ENCODE assay signal across 8 cellular contexts in genomic region chr10:26481914-26482550, GRCh38. TPM values are rescaled to one million over a fixed set of nuclear protein-coding genes. Genes with fewer than 3 reads are reported as not detected.
DNase-seq lines count a peak whose midpoint lies in the region; ATAC-seq and TF ChIP-seq lines count a peak whose summit lies in the region.

No MANE protein-coding gene starts in this region.

- peaks cover 28% of the 10 kb centered on the region for H3K36me3 Mint-ChIP-seq in T-helper 1 cell treated with Interleukin-12 subunit alpha and Interleukin-12 subunit beta and Interleukin-4 antibody, amounts not matched to agents 30 μg/mL and 1 μg/mL, for 36 hours (ENCODE audit: low read depth)
- peaks cover 36% of the 10 kb centered on the region for H3K36me3 Mint-ChIP-seq in stimulated activated memory B cell treated with anti-CD40 and anti-IgM and Interleukin-4, amounts not matched to agents 10 μg/mL and 1 μg/mL and 100 μg/mL, for 72 hours

- H2AFZ ChIP-seq in SK-N-SH (ENCODE audit: low read depth), result no peak overlapping the region

- POLR2A ChIA-PET in SK-N-SH (lab: Yijun Ruan, JAX), result no interaction called here

- H3K4me1 ChIP-seq in SK-N-SH (ENCODE audit: control insufficient read depth in 1 of 2, insufficient read depth in 2 of 2, low read depth in 1 of 2, low read length in 1 of 2) (no peaks in the 10 kb centered on the region), testis (no peaks in the 10 kb centered on the region)

- ATAC-seq in HG03064 (IDR thresholded peaks at IDR 0.05; ENCODE audit: low read depth, unreplicated experiment), result peak; percentile 58
- ATAC-seq in stimulated activated memory B cell treated with anti-CD40 and anti-IgM and Interleukin-4, amounts not matched to agents 10 μg/mL and 1 μg/mL and 100 μg/mL, for 72 hours, result peak; percentile 84
- no peak for ATAC-seq in HG02970 (IDR thresholded peaks at IDR 0.05; ENCODE audit: low FRiP score, unreplicated experiment)

- H3K27me3 Mint-ChIP-seq in T-helper 1 cell treated with Interleukin-12 subunit alpha and Interleukin-12 subunit beta and Interleukin-4 antibody, amounts not matched to agents 30 μg/mL and 1 μg/mL, for 36 hours (ENCODE audit: low read depth), result no peaks in the 10 kb centered on the region
- H3K27me3 Mint-ChIP-seq in stimulated activated memory B cell treated with anti-CD40 and anti-IgM and Interleukin-4, amounts not matched to agents 10 μg/mL and 1 μg/mL and 100 μg/mL, for 72 hours, result no peaks in the 10 kb centered on the region

- H3K9me3 ChIP-seq in SK-N-SH, result no peaks in the 10 kb centered on the region
- no peaks in the 10 kb centered on the region for H3K9me3 ChIP-seq in testis

- peaks cover 60% of the 10 kb centered on the region for H3K4me1 Mint-ChIP-seq in T-helper 1 cell treated with Interleukin-12 subunit alpha and Interleukin-12 subunit beta and Interleukin-4 antibody, amounts not matched to agents 30 μg/mL and 1 μg/mL, for 36 hours (ENCODE audit: low read depth)
- H3K4me1 Mint-ChIP-seq in stimulated activated memory B cell treated with anti-CD40 and anti-IgM and Interleukin-4, amounts not matched to agents 10 μg/mL and 1 μg/mL and 100 μg/mL, for 72 hours, result peaks cover 74% of the 10 kb centered on the region

- H3K27me3 ChIP-seq in SK-N-SH (ENCODE audit: insufficient read depth) (no peaks in the 10 kb centered on the region), testis (no peaks in the 10 kb centered on the region)

- H3K36me3 ChIP-seq in SK-N-SH (replicated peaks in 1 of 2; ENCODE audit: control insufficient read depth in 1 of 2, insufficient read depth in 2 of 2, low read length in 1 of 2), result no peaks in the 10 kb centered on the region
- H3K36me3 ChIP-seq in testis (ENCODE audit: low read depth, missing control alignments), result no peaks in the 10 kb centered on the region

- H3K4me2 ChIP-seq in SK-N-SH, result no peak overlapping the region

- H3K27ac ChIP-seq in SK-N-SH (ENCODE audit: low read depth in 2 of 2, low read length in 1 of 2) (no peak overlapping the region), testis (no peak overlapping the region)

- 42% methylated on average over 8 of the region's 8 CpGs for WGBS in SK-N-SH (ENCODE audit: low lambda C conversion rate)
- 75 to 85% methylated on average over 8 of the region's 8 CpGs for WGBS in testis, 2 donors

- TF ChIP-seq CTCF in SK-N-SH (IDR thresholded peaks at IDR 0.05) (no peak), testis (IDR thresholded peaks at IDR 0.05) (no peak)

- H3K4me3 ChIP-seq in SK-N-SH (ENCODE audit: low read depth in 2 of 2, low read length in 1 of 2) (no peak overlapping the region), testis (no peak overlapping the region)

- CTCF ChIA-PET in SK-N-SH (lab: Yijun Ruan, JAX), result no interaction called here

- no peaks in the 10 kb centered on the region for H3K79me2 ChIP-seq in SK-N-SH (ENCODE audit: insufficient read depth)

- H3K9me2 ChIP-seq in SK-N-SH, result no peaks in the 10 kb centered on the region

- TF ChIP-seq RAD21 in SK-N-SH (IDR thresholded peaks at IDR 0.05; ENCODE audit: low read length), result no peak

- no peak for TF ChIP-seq EP300 in SK-N-SH (IDR thresholded peaks at IDR 0.05; ENCODE audit: borderline replicate concordance in 1 of 2, low read depth in 1 of 2, low read length in 1 of 2)

- peak; percentile 26 to 31 for DNase-seq in activated CD4-positive, alpha-beta T cell treated with anti-CD3 and anti-CD28 coated beads for 4 hours
- DNase-seq in activated CD4-positive, alpha-beta T cell treated with anti-CD3 and anti-CD28 coated beads for 48 hours, result no peak
- no peak for DNase-seq in SK-N-SH
- DNase-seq in testis, result no peak

- peak overlapping the region; percentile 82 for H3K4me3 Mint-ChIP-seq in T-helper 1 cell treated with Interleukin-12 subunit alpha and Interleukin-12 subunit beta and Interleukin-4 antibody, amounts not matched to agents 30 μg/mL and 1 μg/mL, for 36 hours
- peak overlapping the region; percentile 61 for H3K4me3 Mint-ChIP-seq in stimulated activated memory B cell treated with anti-CD40 and anti-IgM and Interleukin-4, amounts not matched to agents 10 μg/mL and 1 μg/mL and 100 μg/mL, for 72 hours

- no peaks in the 10 kb centered on the region for H4K20me1 ChIP-seq in SK-N-SH (ENCODE audit: insufficient read depth)

- H3K27ac Mint-ChIP-seq in T-helper 1 cell treated with Interleukin-12 subunit alpha and Interleukin-12 subunit beta and Interleukin-4 antibody, amounts not matched to agents 30 μg/mL and 1 μg/mL, for 36 hours, result peak overlapping the region; percentile 97
- peak overlapping the region; percentile 80 for H3K27ac Mint-ChIP-seq in stimulated activated memory B cell treated with anti-CD40 and anti-IgM and Interleukin-4, amounts not matched to agents 10 μg/mL and 1 μg/mL and 100 μg/mL, for 72 hours

- intact Hi-C loops in testis (cut with DNase I; ENCODE audit: low total_unique reads), result no loop called here

- TF ChIP-seq POLR2A in testis (IDR thresholded peaks at IDR 0.05), result no peak

- H3F3A ChIP-seq in SK-N-SH (replicated peaks; ENCODE audit: insufficient read depth), result peaks cover 6% of the 10 kb centered on the region

- H3K9ac ChIP-seq in SK-N-SH, result no peak overlapping the region

- no peaks in the 10 kb centered on the region for H3K9me3 Mint-ChIP-seq in T-helper 1 cell treated with Interleukin-12 subunit alpha and Interleukin-12 subunit beta and Interleukin-4 antibody, amounts not matched to agents 30 μg/mL and 1 μg/mL, for 36 hours
- no peaks in the 10 kb centered on the region for H3K9me3 Mint-ChIP-seq in stimulated activated memory B cell treated with anti-CD40 and anti-IgM and Interleukin-4, amounts not matched to agents 10 μg/mL and 1 μg/mL and 100 μg/mL, for 72 hours

TF ChIP-seq in SK-N-SH, 30 proteins besides CTCF, POLR2A, EP300 and RAD21:
- no peak for TF ChIP-seq SIN3A (IDR thresholded peaks at IDR 0.05; ENCODE audit: borderline replicate concordance, low read depth, low read length)

RNA-seq across cellular contexts. Expression of gene APBB1IP, which starts 43.9 kb away (rescaled TPM):
- polyA plus RNA-seq in SK-N-SH (2012; rRNA removed), result 0.02 TPM in 1 of 2 replicates, not detected in the other
- polyA plus RNA-seq in SK-N-SH (2012; cell fraction: cytosol; rRNA removed), result not detected in 2 replicates
- 0.02 TPM in 1 of 2 replicates, not detected in the other for polyA plus RNA-seq in SK-N-SH (2012; cell fraction: nucleus; rRNA removed)
- total RNA-seq in testis, result 1 to 10 TPM in 1 of 2 donors, under 1 TPM in 1; 0.55 to 2.0 TPM
- 3.0 TPM for polyA plus RNA-seq in testis (ENCODE audit: insufficient read depth, low read depth, low replicate concordance)

Comparison
In these comparisons a context has a peak if more than half of its experiments do, and no peak if none do; other contexts are left out.
1. DNase-seq: peak in activated CD4-positive, alpha-beta T cell treated with anti-CD3 and anti-CD28 coated beads for 4 hours (2 of 2); none in activated CD4-positive, alpha-beta T cell treated with anti-CD3 and anti-CD28 coated beads for 48 hours (single experiment), SK-N-SH (single experiment) and testis (single experiment).